ENCODE assay signal across 8 cellular contexts in genomic region chr11:46119053-46119351, GRCh38. TPM values are rescaled to one million over a fixed set of nuclear protein-coding genes. Genes with fewer than 3 reads are reported as not detected.
DNase-seq lines count a peak whose midpoint lies in the region; ATAC-seq and TF ChIP-seq lines count a peak whose summit lies in the region.

No MANE protein-coding gene starts in this region.

- H3K36me3 ChIP-seq in esophagus squamous epithelium (no peaks in the 10 kb centered on the region), psoas muscle (ENCODE audit: insufficient read depth in 1 of 2, low read depth in 1 of 2) (no peaks in the 10 kb centered on the region)

- intact Hi-C loops in esophagus squamous epithelium (cut with DNase I), result no loop called here
- intact Hi-C loops in psoas muscle (cut with DNase I), result loop anchor here in 1 of 2 donors (5.0 kb wide), 1 partner anchor 47 kb away; no protein-coding TSS in a partner anchor

- H3K4me1 ChIP-seq in esophagus squamous epithelium (peaks cover 4 to 66% (median 28%) of the 10 kb centered on the region in 3 donors), psoas muscle (peaks cover 54% of the 10 kb centered on the region)

- H3K4me3 ChIP-seq in GM12865 (ENCODE audit: low read depth, low read length) (peak overlapping the region; percentile 86), esophagus squamous epithelium (peak overlapping the region; percentile 76 to 94 (median 82)), psoas muscle (peak overlapping the region; percentile 78)

- WGBS in esophagus squamous epithelium, 2 donors, result 3 to 5% methylated on average over 3 of the region's 3 CpGs
- 2 to 12% (median 6%) methylated on average over 3 of the region's 3 CpGs for WGBS in psoas muscle, 3 donors

- TF ChIP-seq CTCF in GM12865 (IDR thresholded peaks at IDR 0.05; ENCODE audit: insufficient read depth, low read depth, low read length, missing control alignments) (no peak), RWPE1 (conservative IDR thresholded peaks at IDR 0.05; ENCODE audit: low read depth) (no peak), esophagus squamous epithelium (IDR thresholded peaks at IDR 0.05) (no peak), psoas muscle (IDR thresholded peaks at IDR 0.05) (no peak)

- ATAC-seq in psoas muscle, result no peak
- no peak for ATAC-seq in GM21717 (IDR thresholded peaks at IDR 0.05; ENCODE audit: unreplicated experiment)
- ATAC-seq in HG02623 (IDR thresholded peaks at IDR 0.05; ENCODE audit: unreplicated experiment), result no peak

- CTCF ChIA-PET in RWPE1 (lab: Yijun Ruan, JAX), result interaction anchor here (0.6 to 1.3 kb wide), 2 partner anchors 102 to 121 kb away, joined by 3 read pairs; no protein-coding TSS in a partner anchor

- TF ChIP-seq POLR2A in esophagus squamous epithelium (IDR thresholded peaks at IDR 0.05), result no peak

- H3K27me3 ChIP-seq in esophagus squamous epithelium (no peaks in the 10 kb centered on the region), psoas muscle (ENCODE audit: insufficient read depth in 3 of 3, low read length in 2 of 3) (no peaks in the 10 kb centered on the region)

- peak overlapping the region; percentile 99 for H3K27ac ChIP-seq in RWPE1
- peak overlapping the region; percentile 94 to 100 (median 96) for H3K27ac ChIP-seq in esophagus squamous epithelium
- H3K27ac ChIP-seq in psoas muscle, result peak overlapping the region; percentile 87

- DNase-seq in GM12865 (ENCODE audit: low read depth), result no peak
- no peak for DNase-seq in RWPE1 (ENCODE audit: low spot score)
- DNase-seq in esophagus squamous epithelium (lab: John Stamatoyannopoulos, UW), result no peak
- no peak for DNase-seq in psoas muscle
- DNase-seq in stimulated activated CD8-positive, alpha-beta memory T cell treated with anti-CD3 and anti-CD28 coated beads, Interleukin-4, amount 100 ng/mL, for 48 hours, result no peak
- DNase-seq in NCI-H774 (lab: John Stamatoyannopoulos, UW), result no peak

- H3K9me3 ChIP-seq in esophagus squamous epithelium (no peaks in the 10 kb centered on the region), psoas muscle (no peaks in the 10 kb centered on the region)

- POLR2A ChIA-PET in RWPE1 (lab: Yijun Ruan, JAX; ENCODE audit: low non-redundant PET), result no interaction called here

RNA-seq across cellular contexts. Expression of gene PHF21A, which starts 2.3 kb away (rescaled TPM):
- total RNA-seq in esophagus squamous epithelium (10 to 100 TPM; 11.2 to 22.3 (median 15.9) TPM), psoas muscle (10 to 100 TPM; 14.8 to 21.3 (median 18.0) TPM)
- polyA plus RNA-seq in psoas muscle, result 10 to 100 TPM in 1 of 3 donors, 1 to 10 TPM in 2; 4.1 to 20.3 (median 8.5) TPM
